ENCODE assay signal across 15 cellular contexts in the genomic region with DNA sequence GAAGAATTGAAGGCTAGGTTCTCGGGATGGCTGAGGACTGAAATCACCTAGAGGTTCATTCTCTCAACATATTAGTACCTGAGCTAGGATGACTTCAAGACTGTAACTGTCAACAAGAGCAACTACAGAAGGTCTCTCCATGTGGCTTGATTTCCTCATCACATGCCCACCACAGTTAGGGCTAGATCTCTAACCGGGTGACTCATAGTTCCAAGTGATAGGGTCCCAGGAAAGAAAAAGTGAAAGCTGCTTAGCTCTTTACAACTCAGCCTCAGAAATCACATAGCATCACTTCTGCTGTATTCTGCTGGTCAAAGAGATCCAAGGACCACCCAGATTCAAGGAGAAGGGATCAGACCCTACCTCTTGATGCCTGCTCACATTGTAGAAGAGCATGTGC.
"Had no signal": no experiment of that assay in that cellular context is flagged by ENCODE, and none has a peak within 500 bp of the region (broad histone marks: within the 10 kb centered on the region; RNA-seq: fewer than 3 reads in every experiment).

No MANE protein-coding gene starts in this region.

- H3K27ac ChIP-seq: heart left ventricle, left ventricle myocardium inferior, prostate gland, skin epidermis, tibial nerve had no signal

- H3K4me1 ChIP-seq: left ventricle myocardium inferior, prostate gland had no signal

- H3K27me3 ChIP-seq: heart left ventricle, tibial nerve had no signal

- DNase-seq: activated CD4-positive, alpha-beta memory T cell treated with anti-CD3 and anti-CD28 coated beads, Interleukin-2, amount 10 ng/mL, durations not matched to agents 7 days and 5 days; activated CD4-positive, alpha-beta T cell treated with anti-CD3 and anti-CD28 coated beads for 4 hours; activated CD8-positive, alpha-beta memory T cell treated with anti-CD3 and anti-CD28 coated beads, Interleukin-2, amount 10 ng/mL, durations not matched to agents 7 days and 5 days; activated naive CD8-positive, alpha-beta T cell treated with anti-CD3 and anti-CD28 coated beads for 36 hours; amygdala; cortex of kidney; heart left ventricle; kidney glomerular epithelial cell; left ventricle myocardium inferior; mucosa of descending colon; naive B cell; right cardiac atrium had no signal

- H3K4me3 ChIP-seq: heart left ventricle, left ventricle myocardium inferior, mucosa of descending colon, prostate gland, skin epidermis, tibial nerve had no signal

- H3K36me3 ChIP-seq: heart left ventricle, left ventricle myocardium inferior, prostate gland, tibial nerve had no signal

- H3K9me3 ChIP-seq: prostate gland had no signal
